Comparison of ENCODE assay signal across 17 cellular contexts in genomic region chr21:45859041-45859761, GRCh38.
A peak's percentile ranks its signal among the peaks of the same experiment; 100 is the strongest.
DNase-seq lines count a peak whose midpoint lies in the region; ATAC-seq, FAIRE-seq and TF ChIP-seq lines count a peak whose summit lies in the region.
"Had no signal": no experiment of that assay in that cellular context is flagged by ENCODE, and none has a peak within 500 bp of the region (broad histone marks: within the 10 kb centered on the region; RNA-seq: fewer than 3 reads in every experiment).

No MANE protein-coding gene starts in this region.

- H3K27me3 Mint-ChIP-seq in stimulated activated naive CD8-positive, alpha-beta T cell treated with anti-CD3 and anti-CD28 coated beads, Interleukin-15, amount 100 ng/mL, for 72 hours: peaks cover 23% of the 10 kb centered on the region
- peaks cover 7 to 10% of the 10 kb centered on the region in 2 donors for H3K27me3 Mint-ChIP-seq in natural killer cell treated with Interleukin-12 subunit alpha and Interleukin-12 subunit beta and Interleukin-15 and Interleukin-18, amount 100 ng/mL, for 72 hours
- H3K27me3 Mint-ChIP-seq in activated CD4-positive, alpha-beta memory T cell treated with anti-CD3 and anti-CD28 coated beads for 36 hours: no peaks in the 10 kb centered on the region
- H3K27me3 Mint-ChIP-seq: CD4-positive, CD25-positive, alpha-beta regulatory T cell had no signal

- no peaks in the 10 kb centered on the region for H3K79me2 ChIP-seq in H1 (ENCODE audit: control insufficient read depth in 1 of 2, insufficient read depth in 2 of 2, low read length in 2 of 2)

- H2AFZ ChIP-seq in H1 (ENCODE audit: low read length): no peak overlapping the region

- H3K9me3 Mint-ChIP-seq in stimulated activated naive CD8-positive, alpha-beta T cell treated with anti-CD3 and anti-CD28 coated beads, Interleukin-15, amount 100 ng/mL, for 72 hours: no peaks in the 10 kb centered on the region
- no peaks in the 10 kb centered on the region for H3K9me3 Mint-ChIP-seq in natural killer cell treated with Interleukin-12 subunit alpha and Interleukin-12 subunit beta and Interleukin-15 and Interleukin-18, amount 100 ng/mL, for 72 hours
- no peaks in the 10 kb centered on the region for H3K9me3 Mint-ChIP-seq in activated CD4-positive, alpha-beta memory T cell treated with anti-CD3 and anti-CD28 coated beads for 36 hours
- H3K9me3 Mint-ChIP-seq: CD4-positive, CD25-positive, alpha-beta regulatory T cell had no signal

- peak overlapping the region; percentile 58 to 71 for H3K27ac Mint-ChIP-seq in stimulated activated naive CD8-positive, alpha-beta T cell treated with anti-CD3 and anti-CD28 coated beads, Interleukin-15, amount 100 ng/mL, for 72 hours
- no peak overlapping the region for H3K27ac Mint-ChIP-seq in natural killer cell treated with Interleukin-12 subunit alpha and Interleukin-12 subunit beta and Interleukin-15 and Interleukin-18, amount 100 ng/mL, for 72 hours
- H3K27ac Mint-ChIP-seq in activated CD4-positive, alpha-beta memory T cell treated with anti-CD3 and anti-CD28 coated beads for 36 hours: no peak overlapping the region

- H2BK120ac ChIP-seq in H1 (replicated peaks; ENCODE audit: low read depth, low read length): no peak overlapping the region

- POLR2A ChIA-PET in H1 (lab: Charles Lee; ENCODE audit: partially characterized antibody): no interaction called here
- POLR2A ChIA-PET in activated CD4-positive, alpha-beta memory T cell treated with anti-CD3 and anti-CD28 coated beads for 36 hours (lab: Charles Lee): interaction anchor here (0.6 kb wide), 1 partner anchor 136 kb away, joined by 3 read pairs; no protein-coding TSS in a partner anchor

- H3K4me3 Mint-ChIP-seq in stimulated activated naive CD8-positive, alpha-beta T cell treated with anti-CD3 and anti-CD28 coated beads, Interleukin-15, amount 100 ng/mL, for 72 hours: no peak overlapping the region
- H3K4me3 Mint-ChIP-seq in natural killer cell treated with Interleukin-12 subunit alpha and Interleukin-12 subunit beta and Interleukin-15 and Interleukin-18, amount 100 ng/mL, for 72 hours: no peak overlapping the region
- no peak overlapping the region for H3K4me3 Mint-ChIP-seq in activated CD4-positive, alpha-beta memory T cell treated with anti-CD3 and anti-CD28 coated beads for 36 hours
- H3K4me3 Mint-ChIP-seq: CD4-positive, CD25-positive, alpha-beta regulatory T cell had no signal

- no peak overlapping the region for H4K91ac ChIP-seq in H1 (replicated peaks; ENCODE audit: insufficient read length, low read length)

- H3K18ac ChIP-seq in H1 (ENCODE audit: extremely low read depth, low read length): no peak overlapping the region

- no peaks in the 10 kb centered on the region for H3K36me3 ChIP-seq in H1 (ENCODE audit: control insufficient read depth in 2 of 4, insufficient read depth in 4 of 4, low read length in 3 of 4)

- no peak overlapping the region for H4K5ac ChIP-seq in H1 (ENCODE audit: insufficient read length, low read depth, low read length)

- no peaks in the 10 kb centered on the region for H3K9me3 ChIP-seq in H1 (ENCODE audit: insufficient read depth in 2 of 2, low read depth in 1 of 2, low read length in 1 of 2)
- H3K9me3 ChIP-seq: Caco-2 had no signal

- no peak overlapping the region for H3K23ac ChIP-seq in H1 (ENCODE audit: insufficient read length)

- H3K4me3 ChIP-seq in H1 (ENCODE audit: extremely low read depth in 1 of 4, insufficient read depth in 2 of 4, low read depth in 3 of 4, low read length in 4 of 4): no peak overlapping the region

- no peak overlapping the region for H4K8ac ChIP-seq in H1 (ENCODE audit: extremely low read depth, insufficient read depth, low read length)

- DNase-seq in stimulated activated naive CD8-positive, alpha-beta T cell treated with anti-CD3 and anti-CD28 coated beads, Interleukin-15, amount 100 ng/mL, for 72 hours: no peak
- no peak for DNase-seq in stimulated activated naive CD8-positive, alpha-beta T cell treated with anti-CD3 and anti-CD28 coated beads, Interleukin-15, Interleukin-2, amounts not matched to agents 100 U/mL and 50 U/mL, for 24 hours
- DNase-seq in H1 (ENCODE audit: low read depth in 1 of 2, low spot score in 2 of 2) (peak in 1 of 2 experiments; percentile 49), omental fat pad (ENCODE audit: low spot score) (peak; percentile 11)
- no peak for DNase-seq in stimulated activated CD4-positive, alpha-beta T cell treated with anti-CD3 and anti-CD28 coated beads, Interleukin-4, amount 100 ng/mL, for 24 hours
- DNase-seq in natural killer cell treated with Interleukin-12 subunit alpha and Interleukin-12 subunit beta and Interleukin-15 and Interleukin-18, amount 100 ng/mL, for 72 hours (ENCODE audit: low spot score): no peak
- no peak for DNase-seq in activated CD4-positive, alpha-beta memory T cell treated with anti-CD3 and anti-CD28 coated beads for 36 hours
- DNase-seq: Caco-2; CD4-positive, CD25-positive, alpha-beta regulatory T cell; DMS153; KBM-7; MV-4-11; NCI-H1417 treated with DMSO at 0.1 percent for 48 hours; NCI-H1930; NCI-H2171 treated with DMSO at 0.1 percent for 48 hours; NCI-H774 had no signal

- no peak overlapping the region for H2BK12ac ChIP-seq in H1 (ENCODE audit: low read depth, low read length)

- no peaks in the 10 kb centered on the region for H3K79me1 ChIP-seq in H1 (ENCODE audit: low read depth, low read length)

- no peak overlapping the region for H3K4me2 ChIP-seq in H1 (ENCODE audit: insufficient read depth in 1 of 2, low read depth in 2 of 2, low read length in 2 of 2)

- no peak overlapping the region for H3K27ac ChIP-seq in H1 (ENCODE audit: low read depth, low read length)

- ATAC-seq in stimulated activated naive CD8-positive, alpha-beta T cell treated with anti-CD3 and anti-CD28 coated beads, Interleukin-15, amount 100 ng/mL, for 72 hours: no peak
- no peak for ATAC-seq in stimulated activated naive CD8-positive, alpha-beta T cell treated with anti-CD3 and anti-CD28 coated beads, Interleukin-15, Interleukin-2, amounts not matched to agents 100 U/mL and 50 U/mL, for 24 hours
- ATAC-seq in omental fat pad (ENCODE audit: low FRiP score): no peak
- ATAC-seq in natural killer cell treated with Interleukin-12 subunit alpha and Interleukin-12 subunit beta and Interleukin-15 and Interleukin-18, amount 100 ng/mL, for 72 hours: no peak

- no peaks in the 10 kb centered on the region for H3K36me3 Mint-ChIP-seq in natural killer cell treated with Interleukin-12 subunit alpha and Interleukin-12 subunit beta and Interleukin-15 and Interleukin-18, amount 100 ng/mL, for 72 hours
- H3K36me3 Mint-ChIP-seq in activated CD4-positive, alpha-beta memory T cell treated with anti-CD3 and anti-CD28 coated beads for 36 hours: no peaks in the 10 kb centered on the region

- no peak overlapping the region for H3K14ac ChIP-seq in H1 (ENCODE audit: insufficient read length)

- peaks cover 0 to 8% (median 4%) of the 10 kb centered on the region in 4 experiments; a peak in 2 of 7 replicates for H3K4me1 ChIP-seq in H1 (replicated peaks in 1 of 4; ENCODE audit: control insufficient read depth in 3 of 4, insufficient read depth in 4 of 4, low read length in 3 of 4)
- H3K4me1 ChIP-seq: Caco-2 had no signal

- H3K9ac ChIP-seq in H1 (replicated peaks in 1 of 4; ENCODE audit: extremely low read depth in 1 of 4, low read depth in 3 of 4, low read length in 3 of 4): no peak overlapping the region

- no peak for FAIRE-seq in H1 (lab: Jason Lieb, UNC)
- FAIRE-seq: H54 had no signal

- H4K20me1 ChIP-seq in H1 (replicated peaks in 1 of 2; ENCODE audit: control insufficient read depth in 1 of 2, insufficient read depth in 2 of 2, low read length in 2 of 2): no peaks in the 10 kb centered on the region

- H2BK20ac ChIP-seq in H1 (ENCODE audit: low read length): no peak overlapping the region

- no peak overlapping the region for H2AK5ac ChIP-seq in H1 (ENCODE audit: low read depth, low read length)

- TF ChIP-seq CTCF in H1 (IDR thresholded peaks at IDR 0.05; ENCODE audit: control extremely low read depth in 1 of 3, insufficient read depth in 1 of 3, low read depth in 1 of 3, low read length in 3 of 3) (peak; percentile 5 to 30 (median 14); a peak in 2 of 4 replicates), omental fat pad (IDR thresholded peaks at IDR 0.05) (no peak)

- CTCF ChIA-PET in H1 (lab: Charles Lee; ENCODE audit: partially characterized antibody): interaction anchor here (0.8 to 1.6 kb wide), 4 partner anchors 13 to 30 kb away, joined by 3 to 5 read pairs (median 3); no protein-coding TSS in a partner anchor
- CTCF ChIA-PET in activated CD4-positive, alpha-beta memory T cell treated with anti-CD3 and anti-CD28 coated beads for 36 hours (lab: Charles Lee): no interaction called here

- no peaks in the 10 kb centered on the region for H3K27me3 ChIP-seq in H1 (replicated peaks in 1 of 4; ENCODE audit: control insufficient read depth in 3 of 4, extremely low read depth in 1 of 4, insufficient read depth in 3 of 4, low read length in 3 of 4)

- H3K56ac ChIP-seq in H1 (replicated peaks; ENCODE audit: insufficient read length, low read depth, low read length): no peak overlapping the region

- no peak for TF ChIP-seq POLR2A in H1 (IDR thresholded peaks at IDR 0.05; ENCODE audit: control extremely low read depth in 1 of 2, low read depth in 2 of 2, low read length in 2 of 2)

- intact Hi-C loops in activated CD4-positive, alpha-beta memory T cell treated with anti-CD3 and anti-CD28 coated beads for 36 hours (cut with micrococcal nuclease): no loop called here

- 85% methylated on average over 21 of the region's 21 CpGs; no CpG with 5 or more reads in 1 of the 2 experiments for WGBS in H1 (ENCODE audit: extremely low coverage in 1 of 2, insufficient coverage in 1 of 2, insufficient read length in 1 of 2, insufficient replicate concordance in 2 of 2, low coverage in 1 of 2, low lambda C conversion rate in 2 of 2, missing lambda C conversion rate in 1 of 2), 2 experiments

- no peak overlapping the region for H2BK15ac ChIP-seq in H1 (ENCODE audit: low read length)

- 0 out of 4 replicates have a peak, but pooled peaks of 1 of the 2 experiments have one; percentile 6 for TF ChIP-seq RAD21 in H1 (IDR thresholded peaks at IDR 0.05 in 1 of 2, conservative IDR thresholded peaks at IDR 0.05 in 1 of 2; ENCODE audit: low read depth in 2 of 2, low read length in 2 of 2)

- no peak overlapping the region for H2BK5ac ChIP-seq in H1 (ENCODE audit: low read depth, low read length)

- H3K23me2 ChIP-seq in H1 (ENCODE audit: low read depth, low read length): no peaks in the 10 kb centered on the region

- TF ChIP-seq EP300 in H1 (IDR thresholded peaks at IDR 0.05; ENCODE audit: borderline replicate concordance in 1 of 2, low read depth in 2 of 2, low read length in 2 of 2): no peak

- no peak overlapping the region for H3K4ac ChIP-seq in H1 (replicated peaks; ENCODE audit: insufficient read length, low read depth, low read length)

- H3K4me1 Mint-ChIP-seq in stimulated activated naive CD8-positive, alpha-beta T cell treated with anti-CD3 and anti-CD28 coated beads, Interleukin-15, amount 100 ng/mL, for 72 hours: peaks cover 8% of the 10 kb centered on the region
- peaks cover 0 to 7% of the 10 kb centered on the region in 2 donors for H3K4me1 Mint-ChIP-seq in natural killer cell treated with Interleukin-12 subunit alpha and Interleukin-12 subunit beta and Interleukin-15 and Interleukin-18, amount 100 ng/mL, for 72 hours (ENCODE audit: low read depth in 2 of 2)
- H3K4me1 Mint-ChIP-seq in activated CD4-positive, alpha-beta memory T cell treated with anti-CD3 and anti-CD28 coated beads for 36 hours (ENCODE audit: low read depth): no peaks in the 10 kb centered on the region

Comparison
In these comparisons a context has a peak if more than half of its experiments do, and no peak if none do; other contexts are left out.
1. H3K27ac Mint-ChIP-seq: peak in stimulated activated naive CD8-positive, alpha-beta T cell treated with anti-CD3 and anti-CD28 coated beads, Interleukin-15, amount 100 ng/mL, for 72 hours (2 of 2); none in natural killer cell treated with Interleukin-12 subunit alpha and Interleukin-12 subunit beta and Interleukin-15 and Interleukin-18, amount 100 ng/mL, for 72 hours (0 of 2) and activated CD4-positive, alpha-beta memory T cell treated with anti-CD3 and anti-CD28 coated beads for 36 hours (single experiment).
2. CTCF ChIP-seq: peak in H1 (3 of 3); none in omental fat pad (0 of 3).